In the genomic region with DNA sequence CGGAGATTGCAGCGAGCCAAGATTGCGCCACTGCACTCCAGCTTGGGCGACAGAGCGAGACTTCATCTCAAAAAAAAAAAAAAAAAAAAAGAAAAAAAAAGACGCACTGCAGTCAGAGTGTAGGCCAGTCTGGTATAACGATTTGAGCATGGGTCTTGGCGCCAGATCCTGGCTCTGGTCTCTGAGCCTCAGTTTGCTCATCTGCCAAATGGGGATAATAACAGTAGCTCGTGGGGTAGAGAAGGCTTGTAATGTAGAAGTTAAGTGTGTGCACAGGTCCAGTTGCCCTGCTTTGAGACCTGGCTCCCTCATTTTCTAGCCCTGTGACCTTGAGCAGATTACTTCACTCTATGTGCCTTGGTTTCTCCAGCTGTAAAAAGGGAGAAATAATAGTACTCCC, we compare ENCODE assay signal across 28 cellular contexts. TPM values are rescaled to one million over a fixed set of nuclear protein-coding genes. Genes with fewer than 3 reads are reported as not detected.
"Had no signal": no experiment of that assay in that cellular context is flagged by ENCODE, and none has a peak within 500 bp of the region (broad histone marks: within the 10 kb centered on the region; RNA-seq: fewer than 3 reads in every experiment).

No MANE protein-coding gene starts in this region.

- H3K9me3 ChIP-seq: gastroesophageal sphincter, pancreas, prostate gland, sigmoid colon, tibial artery had no signal

- H3K4me2 ChIP-seq: hepatocyte had no signal

- H3K4me3 ChIP-seq: gastroesophageal sphincter, hepatocyte, pancreas, prostate gland, sigmoid colon, tibial artery had no signal

- FAIRE-seq: bronchial epithelial cell, kidney, pancreas, small intestine had no signal

- ATAC-seq: activated CD8-positive, alpha-beta memory T cell treated with anti-CD3 and anti-CD28 coated beads, Interleukin-2, amount 10 ng/mL, durations not matched to agents 7 days and 5 days; activated naive CD4-positive, alpha-beta T cell treated with anti-CD3 and anti-CD28 coated beads, Interleukin-2, amount 50 U/mL, for 72 hours; activated T-cell treated with anti-CD3 and anti-CD28 coated beads, Interleukin-2, amount 50 U/mL, for 72 hours; gastroesophageal sphincter; left colon; naive thymus-derived CD4-positive, alpha-beta T cell; pancreas; stimulated activated effector memory CD8-positive, alpha-beta T cell treated with anti-CD3 and anti-CD28 coated beads, Interleukin-12 subunit alpha, Interleukin-12 subunit beta, amount 100 ng/mL, for 72 hours; stimulated activated naive CD8-positive, alpha-beta T cell treated with anti-CD3 and anti-CD28 coated beads, Interleukin-15, amount 100 ng/mL, for 72 hours; T-helper 17 cell had no signal

- H3K36me3 ChIP-seq: gastroesophageal sphincter, pancreas, prostate gland, sigmoid colon, tibial artery had no signal

- DNase-seq: activated CD4-positive, alpha-beta memory T cell treated with anti-CD3 and anti-CD28 coated beads, Interleukin-2, amount 10 ng/mL, durations not matched to agents 7 days and 5 days; activated CD4-positive, alpha-beta T cell treated with anti-CD3 and anti-CD28 coated beads, Interleukin-2, amount 10 ng/mL, durations not matched to agents 24 days and 14 days; activated CD4-positive, CD25-positive, alpha-beta regulatory T cell treated with anti-CD3 and anti-CD28 coated beads, Interleukin-2, amount 50 U/mL, for 72 hours; activated naive CD4-positive, alpha-beta T cell; activated T-cell treated with anti-CD3 and anti-CD28 coated beads for 4 hours; activated T-cell treated with anti-CD3 and anti-CD28 coated beads, Interleukin-2, amount 50 U/mL, for 72 hours; left colon; midbrain; naive thymus-derived CD4-positive, alpha-beta T cell; nucleus accumbens; pancreas; retina; sigmoid colon; small intestine; stimulated activated CD4-positive, alpha-beta T cell treated with anti-CD3 and anti-CD28 coated beads, Interleukin-4, amount 100 ng/mL, for 24 hours; stimulated activated naive CD8-positive, alpha-beta T cell treated with anti-CD3 and anti-CD28 coated beads, Interleukin-15, amount 100 ng/mL, for 72 hours; substantia nigra; T-helper 17 cell; T1000; tibial artery had no signal

- H3K27ac ChIP-seq: hepatocyte, pancreas had no signal

- H3K79me2 ChIP-seq: hepatocyte had no signal

- H2AFZ ChIP-seq: hepatocyte had no signal

- H3K27me3 ChIP-seq: gastroesophageal sphincter, hepatocyte, pancreas, sigmoid colon had no signal

- H3K4me1 ChIP-seq: pancreas had no signal

RNA-seq across cellular contexts. Expression of a gene that starts 26.3 kb away (rescaled TPM):
- total RNA-seq: activated CD4-positive, alpha-beta T cell treated with anti-CD3 and anti-CD28 coated beads, Interleukin-2, amount 10 ng/mL, durations not matched to agents 24 days and 14 days; activated naive CD4-positive, alpha-beta T cell treated with anti-CD3 and anti-CD28 coated beads, Interleukin-2, amount 50 U/mL, for 72 hours; naive thymus-derived CD4-positive, alpha-beta T cell; sigmoid colon; T-helper 17 cell had no signal
- polyA plus RNA-seq: naive thymus-derived CD4-positive, alpha-beta T cell had no signal
